In the genomic region with DNA sequence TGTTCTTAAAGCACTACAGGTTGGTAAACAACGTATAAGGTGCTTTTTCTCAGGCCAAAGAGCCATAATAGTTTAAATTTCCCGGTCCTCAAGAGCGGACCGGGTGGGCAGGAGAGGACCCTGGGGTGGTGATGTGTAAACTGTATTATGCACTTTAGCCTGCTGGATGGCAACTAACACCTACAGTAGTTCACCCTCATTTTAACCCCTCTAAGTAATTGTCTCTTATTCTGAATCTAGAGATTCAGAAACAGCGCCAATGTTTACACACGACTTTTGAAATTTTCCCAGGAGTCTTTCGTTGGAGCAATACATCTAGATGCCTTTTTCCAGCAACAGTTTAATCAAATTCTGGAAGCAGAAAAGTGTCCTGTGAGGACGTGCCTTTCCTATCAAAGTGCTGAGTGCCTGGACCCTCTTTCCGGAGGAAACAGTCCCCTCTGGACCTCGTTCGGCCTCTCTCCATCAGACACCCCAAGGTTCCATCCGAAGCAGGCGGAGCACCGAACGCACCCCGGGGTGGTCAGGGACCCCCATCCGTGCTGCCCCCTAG, we compare ENCODE assay signal across 1 cellular context.
TF ChIP-seq lines count a peak whose summit lies in the region.

No MANE protein-coding gene starts in this region.

TF ChIP-seq in Ishikawa, 13 proteins besides CTCF, POLR2A, EP300 and RAD21 (continued from another document):
- TF ChIP-seq, protein P1, sequence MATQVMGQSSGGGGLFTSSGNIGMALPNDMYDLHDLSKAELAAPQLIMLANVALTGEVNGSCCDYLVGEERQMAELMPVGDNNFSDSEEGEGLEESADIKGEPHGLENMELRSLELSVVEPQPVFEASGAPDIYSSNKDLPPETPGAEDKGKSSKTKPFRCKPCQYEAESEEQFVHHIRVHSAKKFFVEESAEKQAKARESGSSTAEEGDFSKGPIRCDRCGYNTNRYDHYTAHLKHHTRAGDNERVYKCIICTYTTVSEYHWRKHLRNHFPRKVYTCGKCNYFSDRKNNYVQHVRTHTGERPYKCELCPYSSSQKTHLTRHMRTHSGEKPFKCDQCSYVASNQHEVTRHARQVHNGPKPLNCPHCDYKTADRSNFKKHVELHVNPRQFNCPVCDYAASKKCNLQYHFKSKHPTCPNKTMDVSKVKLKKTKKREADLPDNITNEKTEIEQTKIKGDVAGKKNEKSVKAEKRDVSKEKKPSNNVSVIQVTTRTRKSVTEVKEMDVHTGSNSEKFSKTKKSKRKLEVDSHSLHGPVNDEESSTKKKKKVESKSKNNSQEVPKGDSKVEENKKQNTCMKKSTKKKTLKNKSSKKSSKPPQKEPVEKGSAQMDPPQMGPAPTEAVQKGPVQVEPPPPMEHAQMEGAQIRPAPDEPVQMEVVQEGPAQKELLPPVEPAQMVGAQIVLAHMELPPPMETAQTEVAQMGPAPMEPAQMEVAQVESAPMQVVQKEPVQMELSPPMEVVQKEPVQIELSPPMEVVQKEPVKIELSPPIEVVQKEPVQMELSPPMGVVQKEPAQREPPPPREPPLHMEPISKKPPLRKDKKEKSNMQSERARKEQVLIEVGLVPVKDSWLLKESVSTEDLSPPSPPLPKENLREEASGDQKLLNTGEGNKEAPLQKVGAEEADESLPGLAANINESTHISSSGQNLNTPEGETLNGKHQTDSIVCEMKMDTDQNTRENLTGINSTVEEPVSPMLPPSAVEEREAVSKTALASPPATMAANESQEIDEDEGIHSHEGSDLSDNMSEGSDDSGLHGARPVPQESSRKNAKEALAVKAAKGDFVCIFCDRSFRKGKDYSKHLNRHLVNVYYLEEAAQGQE (IDR thresholded peaks at IDR 0.05; ENCODE audit: low read depth), result no peak
TF ChIP-seq in Ishikawa: peak in this region for 1.
